1 cellular context compared by ENCODE assay signal in the genomic region with DNA sequence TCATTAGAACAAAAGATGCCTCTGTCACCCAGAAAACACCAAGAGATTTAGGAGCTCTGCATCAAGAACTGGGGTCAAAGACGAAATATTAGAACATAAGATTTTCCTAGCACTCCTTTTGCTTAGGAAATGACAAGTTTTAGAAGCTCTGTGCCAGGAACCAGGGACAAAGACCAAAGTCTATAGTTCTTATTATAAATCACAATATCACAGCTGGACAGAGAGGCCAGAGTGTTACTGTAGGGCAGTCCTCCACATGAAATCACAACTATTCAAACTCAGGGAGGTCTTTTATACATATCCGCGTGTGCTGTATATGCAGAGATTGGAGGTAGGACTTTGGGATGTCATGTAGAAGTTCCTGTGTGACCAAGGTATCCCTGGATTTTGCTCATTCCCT.
TF ChIP-seq lines count a peak whose summit lies in the region.

No MANE protein-coding gene starts in this region.

TF ChIP-seq in HepG2, 621 proteins besides CTCF, POLR2A, EP300 and RAD21 (continued from another document):
- TF ChIP-seq, protein P1, sequence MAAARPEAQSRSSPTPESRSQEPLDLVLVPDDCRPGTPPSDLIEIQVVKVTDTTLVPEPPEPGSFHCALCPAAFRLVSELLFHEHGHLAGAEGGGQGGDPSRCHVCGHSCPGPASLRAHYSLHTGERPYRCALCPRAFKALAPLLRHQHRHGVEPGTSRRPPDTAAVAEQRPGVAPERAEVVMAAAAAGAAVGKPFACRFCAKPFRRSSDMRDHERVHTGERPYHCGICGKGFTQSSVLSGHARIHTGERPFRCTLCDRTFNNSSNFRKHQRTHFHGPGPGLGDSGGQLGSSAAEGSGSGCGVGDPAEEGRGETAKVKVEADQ (CRISPR knock-in tag; IDR thresholded peaks at IDR 0.05; ENCODE audit: borderline replicate concordance), result no peak
- TF ChIP-seq EHMT2 (IDR thresholded peaks at IDR 0.05; ENCODE audit: borderline replicate concordance, low read depth, low read length), result no peak
- no peak for TF ChIP-seq ZNF33B (CRISPR knock-in tag; IDR thresholded peaks at IDR 0.05)
- TF ChIP-seq KLF11 (CRISPR knock-in tag; IDR thresholded peaks at IDR 0.05), result no peak
- no peak for TF ChIP-seq NFE2 (CRISPR knock-in tag; IDR thresholded peaks at IDR 0.05)
- no peak for TF ChIP-seq NR2F2 (IDR thresholded peaks at IDR 0.05; ENCODE audit: borderline replicate concordance, low read depth)
- TF ChIP-seq NR2F1 (CRISPR knock-in tag; IDR thresholded peaks at IDR 0.05), result no peak
